Comparison of ENCODE assay signal across 1 cellular context in the genomic region with DNA sequence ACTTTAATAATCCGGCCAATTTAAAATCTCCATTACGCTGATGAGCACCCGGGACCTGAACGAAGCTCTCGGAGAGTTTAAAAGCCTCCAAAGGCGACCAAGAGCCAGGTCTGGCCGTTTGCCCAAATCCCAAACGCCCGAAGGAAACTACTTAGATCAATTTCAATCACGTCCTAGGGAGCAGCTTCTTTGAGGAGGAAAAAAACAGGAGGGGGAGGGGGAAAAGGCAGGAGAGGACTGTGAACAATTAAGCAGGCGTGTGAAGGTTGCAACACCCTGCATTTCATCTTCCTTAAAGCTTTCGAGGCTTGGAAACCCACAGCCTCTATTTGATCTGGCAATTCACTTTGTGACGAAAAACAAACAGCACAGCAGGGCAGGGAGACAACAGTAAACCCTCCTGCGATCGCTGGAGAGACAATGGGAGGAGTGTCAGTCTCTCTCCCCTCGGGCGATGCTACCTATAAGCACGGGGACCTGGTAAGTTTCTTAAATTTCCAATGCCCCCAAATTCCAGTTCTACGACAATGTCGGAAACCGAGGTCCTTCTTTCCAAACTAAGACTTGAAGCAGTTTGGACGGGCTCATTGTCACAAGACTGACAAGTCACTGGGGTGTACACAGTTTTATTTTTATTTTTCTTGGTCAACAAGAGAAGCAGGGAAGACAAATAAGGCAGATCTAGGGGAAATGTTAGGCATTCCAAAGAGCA.
TF ChIP-seq lines count a peak whose summit lies in the region.

No MANE protein-coding gene starts in this region.

TF ChIP-seq in IMR-90, 13 proteins besides CTCF, POLR2A, EP300 and RAD21:
- no peak for TF ChIP-seq MAZ (IDR thresholded peaks at IDR 0.05; ENCODE audit: borderline replicate concordance, low read depth, low read length)
- no peak for TF ChIP-seq SMC3 (IDR thresholded peaks at IDR 0.05; ENCODE audit: low read depth, low read length)
- TF ChIP-seq CHD1 (IDR thresholded peaks at IDR 0.05; ENCODE audit: low read depth, low read length) = peak; percentile 93
- TF ChIP-seq, protein P1, sequence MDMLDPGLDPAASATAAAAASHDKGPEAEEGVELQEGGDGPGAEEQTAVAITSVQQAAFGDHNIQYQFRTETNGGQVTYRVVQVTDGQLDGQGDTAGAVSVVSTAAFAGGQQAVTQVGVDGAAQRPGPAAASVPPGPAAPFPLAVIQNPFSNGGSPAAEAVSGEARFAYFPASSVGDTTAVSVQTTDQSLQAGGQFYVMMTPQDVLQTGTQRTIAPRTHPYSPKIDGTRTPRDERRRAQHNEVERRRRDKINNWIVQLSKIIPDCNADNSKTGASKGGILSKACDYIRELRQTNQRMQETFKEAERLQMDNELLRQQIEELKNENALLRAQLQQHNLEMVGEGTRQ (IDR thresholded peaks at IDR 0.05; ENCODE audit: low read depth, low read length) = no peak
- TF ChIP-seq RFX5 (IDR thresholded peaks at IDR 0.05; ENCODE audit: low read depth, low read length) = no peak
- no peak for TF ChIP-seq RCOR1 (IDR thresholded peaks at IDR 0.05; ENCODE audit: insufficient replicate concordance, low read length)
- TF ChIP-seq MXI1 (IDR thresholded peaks at IDR 0.05; ENCODE audit: borderline replicate concordance, low read depth, low read length) = no peak
- peak; percentile 62 for TF ChIP-seq CEBPB (IDR thresholded peaks at IDR 0.05; ENCODE audit: low read depth, low read length)
- no peak for TF ChIP-seq NFE2L2 (IDR thresholded peaks at IDR 0.05; ENCODE audit: low read depth, low read length)
